Comparison of ENCODE assay signal across 1 cellular context in the genomic region with DNA sequence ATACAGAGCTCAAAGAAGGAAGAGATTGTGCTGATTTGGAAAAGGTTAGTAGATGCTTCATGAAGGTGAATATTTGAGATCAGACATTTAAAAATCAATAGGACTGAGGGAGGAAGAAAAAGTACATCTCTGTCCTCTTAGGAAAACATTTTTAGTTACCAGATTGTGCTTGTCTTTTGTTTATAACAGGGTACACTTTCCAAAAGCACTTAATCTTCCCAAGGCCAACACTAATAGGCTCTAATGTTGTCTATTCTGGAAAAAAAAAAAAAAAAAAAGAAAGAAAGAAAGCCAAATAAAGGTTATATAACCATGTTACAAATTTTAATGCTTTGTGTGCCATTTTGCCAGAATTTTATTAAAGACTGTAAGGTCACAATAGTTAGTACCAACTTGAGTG.
TF ChIP-seq lines count a peak whose summit lies in the region.

No MANE protein-coding gene starts in this region.

TF ChIP-seq in K562, 482 proteins besides CTCF, POLR2A, EP300 and RAD21:
- TF ChIP-seq CBX8 (IDR thresholded peaks at IDR 0.05; ENCODE audit: borderline replicate concordance, extremely low read depth, low read depth, low read length, poor library complexity, severe bottlenecking) (no peak), PURB (CRISPR knock-in tag; IDR thresholded peaks at IDR 0.05; ENCODE audit: low read depth) (no peak), SAFB (IDR thresholded peaks at IDR 0.05; ENCODE audit: borderline replicate concordance, low read depth, low read length) (no peak), GATAD2B (IDR thresholded peaks at IDR 0.05; ENCODE audit: borderline replicate concordance) (no peak), RBFOX2 (IDR thresholded peaks at IDR 0.05; ENCODE audit: low read depth, low read length) (no peak), SRF (CRISPR knock-in tag; IDR thresholded peaks at IDR 0.05) (no peak), SP1 (CRISPR knock-in tag; IDR thresholded peaks at IDR 0.05) (no peak), NCOA2 (IDR thresholded peaks at IDR 0.05; ENCODE audit: partially characterized antibody in 2 of 2) (no peak), ZNF766 (CRISPR knock-in tag; conservative IDR thresholded peaks at IDR 0.05) (no peak), PHF21A (IDR thresholded peaks at IDR 0.05; ENCODE audit: borderline replicate concordance, low read depth) (no peak), FOXK1 (CRISPR knock-in tag; IDR thresholded peaks at IDR 0.05; ENCODE audit: borderline replicate concordance) (no peak), ZNF347 (CRISPR knock-in tag; IDR thresholded peaks at IDR 0.05; ENCODE audit: low read depth) (no peak), TAF9B (IDR thresholded peaks at IDR 0.05; ENCODE audit: partially characterized antibody) (no peak), HMGN3 (IDR thresholded peaks at IDR 0.05; ENCODE audit: borderline replicate concordance, extremely low read depth, insufficient read length, low read depth, low read length) (no peak)
- TF ChIP-seq, protein P1, sequence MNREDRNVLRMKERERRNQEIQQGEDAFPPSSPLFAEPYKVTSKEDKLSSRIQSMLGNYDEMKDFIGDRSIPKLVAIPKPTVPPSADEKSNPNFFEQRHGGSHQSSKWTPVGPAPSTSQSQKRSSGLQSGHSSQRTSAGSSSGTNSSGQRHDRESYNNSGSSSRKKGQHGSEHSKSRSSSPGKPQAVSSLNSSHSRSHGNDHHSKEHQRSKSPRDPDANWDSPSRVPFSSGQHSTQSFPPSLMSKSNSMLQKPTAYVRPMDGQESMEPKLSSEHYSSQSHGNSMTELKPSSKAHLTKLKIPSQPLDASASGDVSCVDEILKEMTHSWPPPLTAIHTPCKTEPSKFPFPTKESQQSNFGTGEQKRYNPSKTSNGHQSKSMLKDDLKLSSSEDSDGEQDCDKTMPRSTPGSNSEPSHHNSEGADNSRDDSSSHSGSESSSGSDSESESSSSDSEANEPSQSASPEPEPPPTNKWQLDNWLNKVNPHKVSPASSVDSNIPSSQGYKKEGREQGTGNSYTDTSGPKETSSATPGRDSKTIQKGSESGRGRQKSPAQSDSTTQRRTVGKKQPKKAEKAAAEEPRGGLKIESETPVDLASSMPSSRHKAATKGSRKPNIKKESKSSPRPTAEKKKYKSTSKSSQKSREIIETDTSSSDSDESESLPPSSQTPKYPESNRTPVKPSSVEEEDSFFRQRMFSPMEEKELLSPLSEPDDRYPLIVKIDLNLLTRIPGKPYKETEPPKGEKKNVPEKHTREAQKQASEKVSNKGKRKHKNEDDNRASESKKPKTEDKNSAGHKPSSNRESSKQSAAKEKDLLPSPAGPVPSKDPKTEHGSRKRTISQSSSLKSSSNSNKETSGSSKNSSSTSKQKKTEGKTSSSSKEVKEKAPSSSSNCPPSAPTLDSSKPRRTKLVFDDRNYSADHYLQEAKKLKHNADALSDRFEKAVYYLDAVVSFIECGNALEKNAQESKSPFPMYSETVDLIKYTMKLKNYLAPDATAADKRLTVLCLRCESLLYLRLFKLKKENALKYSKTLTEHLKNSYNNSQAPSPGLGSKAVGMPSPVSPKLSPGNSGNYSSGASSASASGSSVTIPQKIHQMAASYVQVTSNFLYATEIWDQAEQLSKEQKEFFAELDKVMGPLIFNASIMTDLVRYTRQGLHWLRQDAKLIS (CRISPR knock-in tag; IDR thresholded peaks at IDR 0.05) = no peak
- TF ChIP-seq, protein P2, sequence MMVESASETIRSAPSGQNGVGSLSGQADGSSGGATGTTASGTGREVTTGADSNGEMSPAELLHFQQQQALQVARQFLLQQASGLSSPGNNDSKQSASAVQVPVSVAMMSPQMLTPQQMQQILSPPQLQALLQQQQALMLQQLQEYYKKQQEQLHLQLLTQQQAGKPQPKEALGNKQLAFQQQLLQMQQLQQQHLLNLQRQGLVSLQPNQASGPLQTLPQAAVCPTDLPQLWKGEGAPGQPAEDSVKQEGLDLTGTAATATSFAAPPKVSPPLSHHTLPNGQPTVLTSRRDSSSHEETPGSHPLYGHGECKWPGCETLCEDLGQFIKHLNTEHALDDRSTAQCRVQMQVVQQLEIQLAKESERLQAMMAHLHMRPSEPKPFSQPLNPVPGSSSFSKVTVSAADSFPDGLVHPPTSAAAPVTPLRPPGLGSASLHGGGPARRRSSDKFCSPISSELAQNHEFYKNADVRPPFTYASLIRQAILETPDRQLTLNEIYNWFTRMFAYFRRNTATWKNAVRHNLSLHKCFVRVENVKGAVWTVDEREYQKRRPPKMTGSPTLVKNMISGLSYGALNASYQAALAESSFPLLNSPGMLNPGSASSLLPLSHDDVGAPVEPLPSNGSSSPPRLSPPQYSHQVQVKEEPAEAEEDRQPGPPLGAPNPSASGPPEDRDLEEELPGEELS (CRISPR knock-in tag; IDR thresholded peaks at IDR 0.05; ENCODE audit: borderline replicate concordance) = no peak
- TF ChIP-seq, protein P3, sequence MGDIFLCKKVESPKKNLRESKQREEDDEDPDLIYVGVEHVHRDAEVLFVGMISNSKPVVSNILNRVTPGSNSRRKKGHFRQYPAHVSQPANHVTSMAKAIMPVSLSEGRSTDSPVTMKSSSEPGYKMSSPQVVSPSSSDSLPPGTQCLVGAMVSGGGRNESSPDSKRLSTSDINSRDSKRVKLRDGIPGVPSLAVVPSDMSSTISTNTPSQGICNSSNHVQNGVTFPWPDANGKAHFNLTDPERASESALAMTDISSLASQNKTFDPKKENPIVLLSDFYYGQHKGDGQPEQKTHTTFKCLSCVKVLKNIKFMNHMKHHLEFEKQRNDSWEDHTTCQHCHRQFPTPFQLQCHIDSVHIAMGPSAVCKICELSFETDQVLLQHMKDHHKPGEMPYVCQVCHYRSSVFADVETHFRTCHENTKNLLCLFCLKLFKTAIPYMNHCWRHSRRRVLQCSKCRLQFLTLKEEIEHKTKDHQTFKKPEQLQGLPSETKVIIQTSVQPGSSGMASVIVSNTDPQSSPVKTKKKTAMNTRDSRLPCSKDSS (IDR thresholded peaks at IDR 0.05; ENCODE audit: low read depth, partially characterized antibody) = no peak
